7 cellular contexts compared by ENCODE assay signal in genomic region chr5:176660860-176661641, GRCh38.
DNase-seq lines count a peak whose midpoint lies in the region; ATAC-seq and TF ChIP-seq lines count a peak whose summit lies in the region.

No MANE protein-coding gene starts in this region.

- DNase-seq in NCI-H2196 (lab: John Stamatoyannopoulos, UW; ENCODE audit: unreplicated experiment), result peak; percentile 80
- DNase-seq in cardiac fibroblast (ENCODE audit: low read depth in 2 of 2), result peak; percentile 77 to 81
- peak; percentile 65 for DNase-seq in kidney glomerular epithelial cell (lab: John Stamatoyannopoulos, UW)
- peak; percentile 76 to 83 for DNase-seq in stimulated activated CD4-positive, alpha-beta T cell treated with anti-CD3 and anti-CD28 coated beads, Interleukin-2, amount 100 ng/mL, for 48 hours

- TF ChIP-seq CTCF in GM12875 (IDR thresholded peaks at IDR 0.05; ENCODE audit: borderline replicate concordance, insufficient read depth, low read depth, low read length) (peak; percentile 98), cardiac fibroblast (IDR thresholded peaks at IDR 0.05; ENCODE audit: low read depth, low read length) (peak; percentile 95)

- no peak overlapping the region for H3K4me3 ChIP-seq in GM12875 (ENCODE audit: low read depth, low read length)
- H3K4me3 ChIP-seq in cardiac fibroblast (replicated peaks in 1 of 2; ENCODE audit: low read depth in 2 of 2, low read length in 2 of 2), result no peak overlapping the region

- ATAC-seq in HG02852 (IDR thresholded peaks at IDR 0.05; ENCODE audit: unreplicated experiment), result peak; percentile 54
- ATAC-seq in activated CD4-positive, CD25-positive, alpha-beta regulatory T cell treated with anti-CD3 and anti-CD28 coated beads, Interleukin-2, amount 50 U/mL, for 24 hours, result peak; percentile 72 to 81
